Comparison of ENCODE assay signal across 15 cellular contexts in genomic region chr9:136527131-136527530, GRCh38. TPM values are rescaled to one million over a fixed set of nuclear protein-coding genes. Genes with fewer than 3 reads are reported as not detected.
DNase-seq lines count a peak whose midpoint lies in the region; ATAC-seq, FAIRE-seq and TF ChIP-seq lines count a peak whose summit lies in the region.
"Had no signal": no experiment of that assay in that cellular context is flagged by ENCODE, and none has a peak within 500 bp of the region (broad histone marks: within the 10 kb centered on the region; RNA-seq: fewer than 3 reads in every experiment).

No MANE protein-coding gene starts in this region.

- H3K4me1 ChIP-seq in K562 (replicated peaks in 1 of 2; ENCODE audit: control insufficient read depth in 2 of 2, insufficient read depth in 2 of 2, low read length in 2 of 2): peaks cover 0 to 87% of the 10 kb centered on the region in 2 experiments; a peak in 3 of 5 replicates
- peaks cover 95% of the 10 kb centered on the region for H3K4me1 ChIP-seq in mucosa of descending colon (ENCODE audit: low read depth)
- peaks cover 18 to 47% of the 10 kb centered on the region in 2 donors for H3K4me1 ChIP-seq in thyroid gland
- H3K4me1 ChIP-seq in Karpas-422 (ENCODE audit: low read length): no peaks in the 10 kb centered on the region
- H3K4me1 ChIP-seq in GM23338 (ENCODE audit: insufficient read depth): peaks cover 10% of the 10 kb centered on the region; the same call in 1 of the 2 replicates

- peaks cover 13% of the 10 kb centered on the region for H3K4me1 Mint-ChIP-seq in GM23338

- CTCF ChIA-PET in K562 (lab: Yijun Ruan, JAX; ENCODE audit: low intra/inter-chr PET ratio): no interaction called here

- no peak overlapping the region for H2AFZ ChIP-seq in K562 (ENCODE audit: low read depth, low read length)
- H2AFZ ChIP-seq in Karpas-422 (ENCODE audit: low read length): no peak overlapping the region
- no peak overlapping the region for H2AFZ ChIP-seq in GM23338

- H3K4me2 ChIP-seq in K562 (ENCODE audit: insufficient read depth, low read length) (no peak overlapping the region), Karpas-422 (ENCODE audit: low read depth, low read length, poor library complexity, severe bottlenecking) (no peak overlapping the region), GM23338 (no peak overlapping the region)

- BruUV-seq in K562 (replicated peaks; lab: Mats Ljungman, UMichigan): no TSS peak

- H3K36me3 ChIP-seq in K562 (ENCODE audit: control insufficient read depth, insufficient read depth, low read length) (peaks cover 4% of the 10 kb centered on the region; the same call in 1 of the 3 replicates), mucosa of descending colon (ENCODE audit: low read depth) (no peaks in the 10 kb centered on the region), thyroid gland (peaks cover 0 to 4% of the 10 kb centered on the region in 2 donors), Karpas-422 (ENCODE audit: insufficient read depth, low read length) (no peaks in the 10 kb centered on the region), GM23338 (ENCODE audit: insufficient read depth) (no peaks in the 10 kb centered on the region)

- ATAC-seq in K562 (peak; percentile 11; the same call in 1 of the 3 replicates), mucosa of descending colon (peak; percentile 32), GM23338 (no peak), HG03520 (IDR thresholded peaks at IDR 0.05; ENCODE audit: unreplicated experiment) (no peak)

- H3K4me3 Mint-ChIP-seq in GM23338: no peak overlapping the region
- H3K4me3 Mint-ChIP-seq: stimulated activated naive CD8-positive, alpha-beta T cell treated with anti-CD3 and anti-CD28 coated beads, Interleukin-15, Interleukin-2, amounts not matched to agents 100 ng/mL and 50 ng/mL, for 24 hours had no signal

- H3K4me3 ChIP-seq in K562: no peak overlapping the region
- H3K4me3 ChIP-seq in mucosa of descending colon: no peak overlapping the region
- no peak overlapping the region for H3K4me3 ChIP-seq in thyroid gland (replicated peaks in 1 of 3)
- H3K4me3 ChIP-seq in Karpas-422 (ENCODE audit: low read length): no peak overlapping the region
- no peak overlapping the region for H3K4me3 ChIP-seq in GM23338

- H3K27ac ChIP-seq in K562 (ENCODE audit: extremely low read depth, low read depth, low read length): no peak overlapping the region
- H3K27ac ChIP-seq in thyroid gland: peak overlapping the region in 2 of 3 donors; percentile 14 to 28
- H3K27ac ChIP-seq in Karpas-422 (ENCODE audit: low read length): no peak overlapping the region
- no peak overlapping the region for H3K27ac ChIP-seq in GM23338 (ENCODE audit: low read depth)
- H3K27ac ChIP-seq: VCaP had no signal

- 0 out of 2 replicates have a peak, but pooled peaks cover 3% of the 10 kb centered on the region for H3F3A ChIP-seq in GM23338 (replicated peaks; ENCODE audit: low read depth)

- WGBS in K562 (ENCODE audit: insufficient coverage, low coverage, missing lambda C conversion rate): 70% methylated on average over 14 of the region's 20 CpGs
- 79 to 95% methylated on average over 9 to 10 of the region's 20 CpGs for WGBS in thyroid gland, 2 donors

- TF ChIP-seq EP300 in K562 (IDR thresholded peaks at IDR 0.05; ENCODE audit: low read length): no peak

- intact Hi-C loops in K562 (cut with micrococcal nuclease) (no loop called here), mucosa of descending colon (cut with DNase I, micrococcal nuclease) (no loop called here), thyroid gland (cut with DNase I) (no loop called here)

- TF ChIP-seq POLR2A in K562 (conservative IDR thresholded peaks at IDR 0.05) (no peak), thyroid gland (IDR thresholded peaks at IDR 0.05) (no peak)

- DNase-seq in NCI-H2171 treated with DMSO at 0.1 percent for 48 hours (lab: John Stamatoyannopoulos, UW) (peak; percentile 19), NCI-H2171 (lab: John Stamatoyannopoulos, UW) (no peak), K562 (ENCODE audit: extremely low read depth in 1 of 4, low spot score in 3 of 4) (no peak), mucosa of descending colon (peak in 2 of 3 donors; percentile 41 to 66), thyroid gland (no peak), Karpas-422 (no peak), GM23338 (ENCODE audit: low spot score) (no peak)
- DNase-seq: GF-D8, IMR-90, NCI-H1048, NCI-H446 treated with DMSO at 0.1 percent for 48 hours had no signal

- TF ChIP-seq CTCF in K562 (IDR thresholded peaks at IDR 0.05 in 2 of 3, conservative IDR thresholded peaks at IDR 0.05 in 1 of 3; ENCODE audit: insufficient read depth in 2 of 3, low read depth in 1 of 3, low read length in 3 of 3) (no peak), mucosa of descending colon (IDR thresholded peaks at IDR 0.05) (no peak), thyroid gland (IDR thresholded peaks at IDR 0.05) (no peak), GM23338 (conservative IDR thresholded peaks at IDR 0.05; ENCODE audit: low read depth in 2 of 2) (no peak)

- no peaks in the 10 kb centered on the region for H3K9me1 ChIP-seq in K562 (ENCODE audit: control insufficient read depth, insufficient read depth, low read length)

- H3K9me2 ChIP-seq in Karpas-422 (replicated peaks; ENCODE audit: insufficient read depth, low read length) (no peaks in the 10 kb centered on the region), GM23338 (ENCODE audit: insufficient read depth) (no peaks in the 10 kb centered on the region)

- in situ Hi-C loops in K562 (cut with MboI): no loop called here

- H3K79me2 ChIP-seq in K562 (ENCODE audit: control insufficient read depth, insufficient read depth, low read length) (peaks cover 6% of the 10 kb centered on the region; the same call in 1 of the 3 replicates), Karpas-422 (ENCODE audit: low read length) (no peaks in the 10 kb centered on the region), GM23338 (replicated peaks; ENCODE audit: insufficient read depth) (peaks cover 45% of the 10 kb centered on the region)

- no peak for TF ChIP-seq RAD21 in K562 (CRISPR knock-in tag; conservative IDR thresholded peaks at IDR 0.05 in 1 of 2, IDR thresholded peaks at IDR 0.05 in 1 of 2)

- POLR2A ChIA-PET in K562 (lab: Yijun Ruan, JAX): interaction anchor here (0.6 kb wide), 1 partner anchor 103 kb away, joined by 3 read pairs; no protein-coding TSS in a partner anchor

- H3K9me3 ChIP-seq in K562 (replicated peaks; ENCODE audit: control insufficient read depth, insufficient read depth, low read depth, low read length) (no peaks in the 10 kb centered on the region), mucosa of descending colon (no peaks in the 10 kb centered on the region), thyroid gland (no peaks in the 10 kb centered on the region), Karpas-422 (ENCODE audit: low read length) (no peaks in the 10 kb centered on the region)

- H3K9ac ChIP-seq in K562 (ENCODE audit: insufficient read depth in 1 of 2, low read depth in 2 of 2, low read length in 2 of 2): no peak overlapping the region
- H3K9ac ChIP-seq in Karpas-422 (ENCODE audit: low read length): no peak overlapping the region

- H3K27me3 ChIP-seq in K562 (ENCODE audit: control insufficient read depth in 2 of 2, insufficient read depth in 2 of 2, low read length in 2 of 2) (no peaks in the 10 kb centered on the region), thyroid gland (no peaks in the 10 kb centered on the region), Karpas-422 (ENCODE audit: low read length) (no peaks in the 10 kb centered on the region), GM23338 (ENCODE audit: insufficient read depth) (no peaks in the 10 kb centered on the region)

- H3K27me3 Mint-ChIP-seq in GM23338 (ENCODE audit: insufficient read depth, low read depth, poor library complexity): peaks cover 19% of the 10 kb centered on the region
- H3K27me3 Mint-ChIP-seq: stimulated activated naive CD8-positive, alpha-beta T cell treated with anti-CD3 and anti-CD28 coated beads, Interleukin-15, Interleukin-2, amounts not matched to agents 100 ng/mL and 50 ng/mL, for 24 hours had no signal

- FAIRE-seq in K562 (lab: Jason Lieb, UNC): no peak
- FAIRE-seq: RCC 7860 had no signal

- peaks cover 1% of the 10 kb centered on the region; the same call in 1 of the 3 replicates for H3K36me3 Mint-ChIP-seq in GM23338 (ENCODE audit: low read depth)

- no peak overlapping the region for H3K27ac Mint-ChIP-seq in GM23338

- H4K20me1 ChIP-seq in K562 (replicated peaks; ENCODE audit: control insufficient read depth, insufficient read depth, low read length) (0 out of 2 replicates have a peak, but pooled peaks cover 9% of the 10 kb centered on the region), Karpas-422 (ENCODE audit: insufficient read depth, low read depth, low read length) (peaks cover 18% of the 10 kb centered on the region; the same call in 1 of the 2 replicates), GM23338 (replicated peaks; ENCODE audit: insufficient read depth) (peaks cover 10% of the 10 kb centered on the region; the same call in 1 of the 2 replicates)

- peaks cover 3% of the 10 kb centered on the region; the same call in 2 of the 3 replicates for H3K9me3 Mint-ChIP-seq in GM23338
- H3K9me3 Mint-ChIP-seq: stimulated activated naive CD8-positive, alpha-beta T cell treated with anti-CD3 and anti-CD28 coated beads, Interleukin-15, Interleukin-2, amounts not matched to agents 100 ng/mL and 50 ng/mL, for 24 hours had no signal

RNA-seq across cellular contexts. Expression of gene NOTCH1, which starts 18.7 kb away (rescaled TPM):
- 19.9 and 65.7 TPM in 2 replicates for total RNA-seq in K562 (2011; cell fraction: chromatin; rRNA removed; ENCODE audit: low replicate concordance)
- 52.4 and 65.7 TPM in 2 replicates for total RNA-seq in K562 (2011; cell fraction: nucleolus; rRNA removed)
- 25.2 and 35.0 TPM in 2 replicates for total RNA-seq in K562 (2011; cell fraction: nucleoplasm; rRNA removed)
- total RNA-seq in K562 (2014; rRNA removed): 7.1 and 12.0 TPM in 2 replicates
- 0.69 and 0.73 TPM in 2 replicates for total RNA-seq in K562 (2014; rRNA removed; fragmentation: Illumina TruSeq; extraction: Trizol)
- total RNA-seq in K562 (2015; rRNA removed; fragmentation: Illumina TruSeq; extraction: Trizol): 2.3 and 2.8 TPM in 2 replicates
- total RNA-seq in K562 (2021): 26.7 and 31.4 TPM in 2 replicates
- 1.2 and 2.2 TPM in 2 replicates for polyA plus RNA-seq in K562 (2011; rRNA removed)
- 2.9 and 4.9 TPM in 2 replicates for polyA plus RNA-seq in K562 (2011; cell fraction: cytosol; rRNA removed)
- polyA plus RNA-seq in K562 (2011; cell fraction: nucleus; rRNA removed): 13.3 and 22.9 TPM in 2 replicates
- 10.2 and 14.1 TPM in 2 replicates for polyA plus RNA-seq in K562 (2012)
- 2.6 and 6.3 TPM in 2 replicates for polyA plus RNA-seq in K562 (2014; fragmentation: Illumina TruSeq; extraction: Trizol)
- under 1 TPM; 0.03 to 0.04 TPM for polyA plus RNA-seq in K562 (2014; fragmentation: Nextera tagmentation; extraction: Ambion mirVana)
- 8.2 and 8.6 TPM in 2 replicates for polyA plus RNA-seq in K562 (2014; rRNA removed)
- polyA minus RNA-seq in K562 (2011; rRNA and poly(A)+ RNA removed): 2.0 and 2.8 TPM in 2 replicates
- 35.0 and 45.4 TPM in 2 replicates for polyA minus RNA-seq in K562 (2011; cell fraction: cytosol; rRNA and poly(A)+ RNA removed)
- 15.9 and 18.9 TPM in 2 replicates for polyA minus RNA-seq in K562 (2011; cell fraction: nucleus; rRNA and poly(A)+ RNA removed)
- 100 to 1,000 TPM in 1 of 3 donors, 10 to 100 TPM in 2; 59.0 to 101 (median 72.6) TPM for total RNA-seq in mucosa of descending colon
- total RNA-seq in thyroid gland: 10 to 100 TPM; 19.6 to 35.4 (median 23.2) TPM
- total RNA-seq in Karpas-422 (2014; rRNA removed; shearing (Covaris generic); ENCODE audit: low replicate concordance): 4.3 and 15.0 TPM in 2 replicates
- total RNA-seq in GM23338 (2014; rRNA removed; shearing (Covaris generic)): 78.7 and 97.2 TPM in 2 replicates
- 9.9 and 10.3 TPM in 2 replicates for polyA plus RNA-seq in GM23338 (2016; fragmentation: Nextera tagmentation; extraction: Ambion mirVana)

RNA-seq across cellular contexts. Expression of gene SEC16A, which starts 44.3 kb away (rescaled TPM):
- total RNA-seq in K562 (2011; cell fraction: chromatin; rRNA removed; ENCODE audit: low replicate concordance): 131 and 191 TPM in 2 replicates
- total RNA-seq in K562 (2011; cell fraction: nucleolus; rRNA removed): 87.9 and 99.6 TPM in 2 replicates
- 87.4 and 93.4 TPM in 2 replicates for total RNA-seq in K562 (2011; cell fraction: nucleoplasm; rRNA removed)
- total RNA-seq in K562 (2014; rRNA removed) (17.1 and 20.1 TPM in 2 replicates), K562 (2014; rRNA removed; fragmentation: Illumina TruSeq; extraction: Trizol) (9.1 and 9.3 TPM in 2 replicates), K562 (2015; rRNA removed; fragmentation: Illumina TruSeq; extraction: Trizol) (8.7 and 11.1 TPM in 2 replicates), K562 (2021) (56.1 and 62.8 TPM in 2 replicates), mucosa of descending colon (10 to 100 TPM; 60.0 to 69.5 (median 69.3) TPM), thyroid gland (10 to 100 TPM; 47.7 to 73.8 (median 62.5) TPM)
- polyA plus RNA-seq in K562 (2011; rRNA removed) (14.0 and 25.1 TPM in 2 replicates), K562 (2014; fragmentation: Illumina TruSeq; extraction: Trizol) (44.6 and 47.6 TPM in 2 replicates), K562 (2014; fragmentation: Nextera tagmentation; extraction: Ambion mirVana) (10 to 100 TPM in 1 of 2 experiments, 1 to 10 TPM in 1; 8.3 to 12.0 TPM), K562 (2014; rRNA removed) (30.9 and 32.2 TPM in 2 replicates), GM23338 (2016; fragmentation: Nextera tagmentation; extraction: Ambion mirVana) (34.0 and 35.7 TPM in 2 replicates)
- polyA plus RNA-seq in K562 (2011; cell fraction: cytosol; rRNA removed): 14.1 and 19.3 TPM in 2 replicates
- 83.4 and 92.4 TPM in 2 replicates for polyA plus RNA-seq in K562 (2011; cell fraction: nucleus; rRNA removed)
- polyA plus RNA-seq in K562 (2012): 40.9 and 50.7 TPM in 2 replicates
- 9.3 and 13.0 TPM in 2 replicates for polyA minus RNA-seq in K562 (2011; rRNA and poly(A)+ RNA removed)
- polyA minus RNA-seq in K562 (2011; cell fraction: cytosol; rRNA and poly(A)+ RNA removed): 32.1 and 45.6 TPM in 2 replicates
- 19.7 and 31.5 TPM in 2 replicates for polyA minus RNA-seq in K562 (2011; cell fraction: nucleus; rRNA and poly(A)+ RNA removed)
- 21.5 and 26.6 TPM in 2 replicates for total RNA-seq in Karpas-422 (2014; rRNA removed; shearing (Covaris generic); ENCODE audit: low replicate concordance)
- 54.3 and 59.2 TPM in 2 replicates for total RNA-seq in GM23338 (2014; rRNA removed; shearing (Covaris generic))

Comparison
In these comparisons a context has a peak if more than half of its experiments do, and no peak if none do; other contexts are left out.
1. DNase-seq: peak in NCI-H2171 treated with DMSO at 0.1 percent for 48 hours (single experiment) and mucosa of descending colon (2 of 3); none in NCI-H2171 (single experiment), K562 (0 of 4), thyroid gland (0 of 2), Karpas-422 (single experiment) and GM23338 (single experiment).
2. ATAC-seq: peak in K562 (single experiment) and mucosa of descending colon (single experiment); none in GM23338 (single experiment) and HG03520 (single experiment).
3. H3K27ac ChIP-seq: peak in thyroid gland (2 of 3); none in K562 (single experiment), Karpas-422 (single experiment) and GM23338 (single experiment).